ENCODE assay signal across 8 cellular contexts in the genomic region with DNA sequence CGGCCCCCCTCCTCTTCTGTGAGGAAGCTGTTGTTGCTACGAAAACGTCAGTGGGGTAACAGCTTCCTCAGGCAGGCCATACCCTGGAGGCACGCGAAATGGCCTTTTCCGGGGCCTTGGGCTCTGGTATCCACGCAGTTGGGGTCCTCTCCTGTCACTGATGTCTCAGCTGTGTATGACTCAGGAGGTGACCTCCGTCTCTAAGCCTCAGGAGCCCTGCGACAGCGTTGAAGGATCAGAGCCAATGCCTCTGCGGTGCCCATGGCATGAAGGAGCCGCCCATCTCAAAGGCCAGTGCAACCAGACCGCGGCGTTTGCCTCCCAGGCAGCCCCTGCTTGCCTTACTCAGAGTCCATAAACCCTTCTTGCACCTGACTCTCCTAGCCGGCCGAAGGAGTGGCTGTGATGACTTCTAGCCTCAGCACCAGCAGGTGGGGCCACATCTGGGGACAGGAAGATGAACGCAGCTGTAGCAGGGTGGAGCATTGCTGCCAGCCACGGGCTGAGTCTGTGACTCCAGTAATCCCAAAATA. TPM values are rescaled to one million over a fixed set of nuclear protein-coding genes. Genes with fewer than 3 reads are reported as not detected.
DNase-seq lines count a peak whose midpoint lies in the region; ATAC-seq and TF ChIP-seq lines count a peak whose summit lies in the region.

No MANE protein-coding gene starts in this region.

- peak overlapping the region; percentile 38 for H3K4me3 ChIP-seq in fibroblast of the aortic adventitia (ENCODE audit: low read depth, low read length)
- H3K4me3 ChIP-seq in skin epidermis, result peak overlapping the region in 6 of 7 experiments; percentile 36 to 64 (median 52)

- no peak for TF ChIP-seq CTCF in fibroblast of the aortic adventitia (IDR thresholded peaks at IDR 0.05; ENCODE audit: insufficient read depth, low read length)

- peaks cover 10% of the 10 kb centered on the region for H3K36me3 Mint-ChIP-seq in T-helper 1 cell treated with Interleukin-12 subunit alpha and Interleukin-12 subunit beta and Interleukin-4 antibody, amounts not matched to agents 30 μg/mL and 1 μg/mL, for 36 hours (ENCODE audit: low read depth)

- ATAC-seq in GM19397 (IDR thresholded peaks at IDR 0.05; ENCODE audit: unreplicated experiment) (peak; percentile 6), HG03469 (IDR thresholded peaks at IDR 0.05; ENCODE audit: unreplicated experiment) (peak; percentile 0), GM18520 (IDR thresholded peaks at IDR 0.05; ENCODE audit: unreplicated experiment) (no peak)

- H3K27me3 Mint-ChIP-seq in T-helper 1 cell treated with Interleukin-12 subunit alpha and Interleukin-12 subunit beta and Interleukin-4 antibody, amounts not matched to agents 30 μg/mL and 1 μg/mL, for 36 hours (ENCODE audit: low read depth), result no peaks in the 10 kb centered on the region

- DNase-seq in NCI-H748 (lab: John Stamatoyannopoulos, UW; ENCODE audit: unreplicated experiment) (peak; percentile 69), NCI-H748 treated with DMSO at 0.1 percent for 48 hours (lab: John Stamatoyannopoulos, UW) (no peak), fibroblast of the aortic adventitia (ENCODE audit: low read depth) (no peak)

- peak overlapping the region; percentile 84 for H3K27ac Mint-ChIP-seq in T-helper 1 cell treated with Interleukin-12 subunit alpha and Interleukin-12 subunit beta and Interleukin-4 antibody, amounts not matched to agents 30 μg/mL and 1 μg/mL, for 36 hours

- H3K9me3 Mint-ChIP-seq in T-helper 1 cell treated with Interleukin-12 subunit alpha and Interleukin-12 subunit beta and Interleukin-4 antibody, amounts not matched to agents 30 μg/mL and 1 μg/mL, for 36 hours, result no peaks in the 10 kb centered on the region

- peak overlapping the region; percentile 87 for H3K4me3 Mint-ChIP-seq in T-helper 1 cell treated with Interleukin-12 subunit alpha and Interleukin-12 subunit beta and Interleukin-4 antibody, amounts not matched to agents 30 μg/mL and 1 μg/mL, for 36 hours

- H3K4me1 Mint-ChIP-seq in T-helper 1 cell treated with Interleukin-12 subunit alpha and Interleukin-12 subunit beta and Interleukin-4 antibody, amounts not matched to agents 30 μg/mL and 1 μg/mL, for 36 hours (ENCODE audit: low read depth), result peaks cover 39% of the 10 kb centered on the region

- peak overlapping the region in 3 of 21 experiments; percentile 22 to 53 (median 46) for H3K27ac ChIP-seq in skin epidermis

RNA-seq across cellular contexts. Expression of gene MXD3, which starts 1.0 kb away (rescaled TPM):
- total RNA-seq in fibroblast of the aortic adventitia (ENCODE audit: low replicate concordance), result 2.6 and 17.5 TPM in 2 replicates

RNA-seq across cellular contexts. Expression of gene PRELID1, which starts 9.1 kb away (rescaled TPM):
- 118 and 120 TPM in 2 replicates for total RNA-seq in fibroblast of the aortic adventitia (ENCODE audit: low replicate concordance)

RNA-seq across cellular contexts. Expression of gene RAB24, which starts 9.2 kb away (rescaled TPM):
- total RNA-seq in fibroblast of the aortic adventitia (ENCODE audit: low replicate concordance), result 11.6 and 104 TPM in 2 replicates

RNA-seq across cellular contexts. Expression of gene LMAN2, which starts 38.8 kb away (rescaled TPM):
- total RNA-seq in fibroblast of the aortic adventitia (ENCODE audit: low replicate concordance), result 116 and 190 TPM in 2 replicates

RNA-seq across cellular contexts. Expression of gene RGS14, which starts 45.0 kb away (rescaled TPM):
- total RNA-seq in fibroblast of the aortic adventitia (ENCODE audit: low replicate concordance), result 3.1 and 28.9 TPM in 2 replicates
